ENCODE assay signal across 35 cellular contexts in genomic region chr6:166667886-166668620, GRCh38.
"Had no signal": no experiment of that assay in that cellular context is flagged by ENCODE, and none has a peak within 500 bp of the region (broad histone marks: within the 10 kb centered on the region; RNA-seq: fewer than 3 reads in every experiment).

No MANE protein-coding gene starts in this region.

- DNase-seq: activated CD4-positive, alpha-beta memory T cell treated with anti-CD3 and anti-CD28 coated beads for 36 hours; activated CD4-positive, alpha-beta T cell treated with anti-CD3 and anti-CD28 coated beads for 4 hours; activated CD8-positive, alpha-beta memory T cell treated with anti-CD3 and anti-CD28 coated beads, Interleukin-2, amount 50 U/mL, for 4 hours; activated effector memory CD4-positive, alpha-beta T cell treated with anti-CD3 and anti-CD28 coated beads, Interleukin-2, amount 50 U/mL, for 16 hours; activated naive CD4-positive, alpha-beta T cell treated with anti-CD3 and anti-CD28 coated beads for 36 hours; activated naive CD8-positive, alpha-beta T cell treated with anti-CD3 and anti-CD28 coated beads for 36 hours; activated T-cell treated with anti-CD3 and anti-CD28 coated beads, Interleukin-2, amount 50 U/mL, for 1 hour; effector memory CD4-positive, alpha-beta T cell; gastrocnemius medialis; glutamatergic neuron; left lung; lower lobe of right lung; mesendoderm; mucosa of descending colon; occipital lobe; psoas muscle; sigmoid colon; small intestine; stimulated activated CD4-positive, alpha-beta T cell treated with anti-CD3 and anti-CD28 coated beads, Interleukin-4, amount 100 ng/mL, for 24 hours; T-helper 9 cell; upper lobe of left lung had no signal

- FAIRE-seq: islet of Langerhans, small intestine, TTC549 had no signal

- H3K36me3 Mint-ChIP-seq: activated CD4-positive, alpha-beta memory T cell treated with anti-CD3 and anti-CD28 coated beads for 36 hours; activated naive CD8-positive, alpha-beta T cell treated with anti-CD3 and anti-CD28 coated beads for 36 hours; stimulated activated effector memory CD8-positive, alpha-beta T cell treated with anti-CD3 and anti-CD28 coated beads, Interleukin-12 subunit alpha, Interleukin-12 subunit beta, amount 100 ng/mL, for 72 hours had no signal

- H3K79me2 ChIP-seq: parathyroid adenoma had no signal

- H3K4me1 Mint-ChIP-seq: central memory CD8-positive, alpha-beta T cell had no signal

- H2AFZ ChIP-seq: parathyroid adenoma had no signal

- H3K27ac Mint-ChIP-seq: activated CD4-positive, alpha-beta memory T cell treated with anti-CD3 and anti-CD28 coated beads for 36 hours; activated naive CD4-positive, alpha-beta T cell treated with anti-CD3 and anti-CD28 coated beads for 36 hours; activated naive CD8-positive, alpha-beta T cell treated with anti-CD3 and anti-CD28 coated beads for 36 hours; activated T-helper 1 cell treated with anti-CD3 and anti-CD28 coated beads, Interleukin-12 subunit alpha, Interleukin-12 subunit beta, Interleukin-2, Interleukin-4 antibody, amounts not matched to agents 30 ng/mL and 10 ng/mL and 1 ng/mL, durations not matched to agents 14 hours and 24 hours and 36 hours; nephron; stimulated activated effector memory CD8-positive, alpha-beta T cell treated with anti-CD3 and anti-CD28 coated beads, Interleukin-12 subunit alpha, Interleukin-12 subunit beta, amount 100 ng/mL, for 72 hours; stimulated activated naive CD8-positive, alpha-beta T cell treated with anti-CD3 and anti-CD28 coated beads, Interleukin-15, Interleukin-2, amounts not matched to agents 100 ng/mL and 50 ng/mL, for 24 hours; T-helper 1 cell treated with Interleukin-12 subunit alpha and Interleukin-12 subunit beta and Interleukin-4 antibody, amounts not matched to agents 30 μg/mL and 1 μg/mL, for 36 hours had no signal

- H3K9me3 ChIP-seq: ascending aorta, gastrocnemius medialis, left lung, lower lobe of right lung, mucosa of descending colon, psoas muscle, sigmoid colon, upper lobe of left lung, vagina had no signal

- H3K27ac ChIP-seq: ascending aorta, coronary artery, dorsolateral prefrontal cortex, gastrocnemius medialis, left lung, lower lobe of right lung, parathyroid adenoma, psoas muscle, sigmoid colon, upper lobe of left lung, vagina, VCaP had no signal

- H3K4me3 Mint-ChIP-seq: activated CD4-positive, alpha-beta memory T cell treated with anti-CD3 and anti-CD28 coated beads for 36 hours; activated naive CD4-positive, alpha-beta T cell treated with anti-CD3 and anti-CD28 coated beads for 36 hours; activated naive CD8-positive, alpha-beta T cell treated with anti-CD3 and anti-CD28 coated beads for 36 hours; activated T-helper 1 cell treated with anti-CD3 and anti-CD28 coated beads, Interleukin-12 subunit alpha, Interleukin-12 subunit beta, Interleukin-2, Interleukin-4 antibody, amounts not matched to agents 30 ng/mL and 10 ng/mL and 1 ng/mL, durations not matched to agents 14 hours and 24 hours and 36 hours; central memory CD8-positive, alpha-beta T cell; nephron; stimulated activated effector memory CD8-positive, alpha-beta T cell treated with anti-CD3 and anti-CD28 coated beads, Interleukin-12 subunit alpha, Interleukin-12 subunit beta, amount 100 ng/mL, for 72 hours; stimulated activated naive CD8-positive, alpha-beta T cell treated with anti-CD3 and anti-CD28 coated beads, Interleukin-15, Interleukin-2, amounts not matched to agents 100 ng/mL and 50 ng/mL, for 24 hours; T-helper 1 cell treated with Interleukin-12 subunit alpha and Interleukin-12 subunit beta and Interleukin-4 antibody, amounts not matched to agents 30 μg/mL and 1 μg/mL, for 36 hours had no signal

- H3K27me3 ChIP-seq: ascending aorta, dorsolateral prefrontal cortex, gastrocnemius medialis, sigmoid colon, vagina had no signal

- H3K9me3 Mint-ChIP-seq: activated CD4-positive, alpha-beta memory T cell treated with anti-CD3 and anti-CD28 coated beads for 36 hours; activated naive CD4-positive, alpha-beta T cell treated with anti-CD3 and anti-CD28 coated beads for 36 hours; activated naive CD8-positive, alpha-beta T cell treated with anti-CD3 and anti-CD28 coated beads for 36 hours; activated T-helper 1 cell treated with anti-CD3 and anti-CD28 coated beads, Interleukin-12 subunit alpha, Interleukin-12 subunit beta, Interleukin-2, Interleukin-4 antibody, amounts not matched to agents 30 ng/mL and 10 ng/mL and 1 ng/mL, durations not matched to agents 14 hours and 24 hours and 36 hours; central memory CD8-positive, alpha-beta T cell; nephron; stimulated activated effector memory CD8-positive, alpha-beta T cell treated with anti-CD3 and anti-CD28 coated beads, Interleukin-12 subunit alpha, Interleukin-12 subunit beta, amount 100 ng/mL, for 72 hours; stimulated activated naive CD8-positive, alpha-beta T cell treated with anti-CD3 and anti-CD28 coated beads, Interleukin-15, Interleukin-2, amounts not matched to agents 100 ng/mL and 50 ng/mL, for 24 hours; T-helper 1 cell treated with Interleukin-12 subunit alpha and Interleukin-12 subunit beta and Interleukin-4 antibody, amounts not matched to agents 30 μg/mL and 1 μg/mL, for 36 hours had no signal

- H3K36me3 ChIP-seq: ascending aorta, gastrocnemius medialis, left lung, lower lobe of right lung, sigmoid colon, upper lobe of left lung, vagina had no signal

- H3K9ac ChIP-seq: parathyroid adenoma had no signal

- H3K4me3 ChIP-seq: ascending aorta, coronary artery, dorsolateral prefrontal cortex, gastrocnemius medialis, left lung, lower lobe of right lung, mucosa of descending colon, psoas muscle, sigmoid colon, upper lobe of left lung, vagina had no signal
